In genomic region chr11:37109205-37109585, GRCh38 we compare ENCODE assay signal across 25 cellular contexts.
DNase-seq lines count a peak whose midpoint lies in the region; ATAC-seq, FAIRE-seq and TF ChIP-seq lines count a peak whose summit lies in the region.
"Had no signal": no experiment of that assay in that cellular context is flagged by ENCODE, and none has a peak within 500 bp of the region (broad histone marks: within the 10 kb centered on the region; RNA-seq: fewer than 3 reads in every experiment).

No MANE protein-coding gene starts in this region.

- dilution Hi-C loops in mammary epithelial cell (cut with HindIII; ENCODE audit: low sequenced_read_pairs) = loop anchor here (25.0 kb wide), 1 partner anchor 103 kb away; no protein-coding TSS in a partner anchor

- H3K36me3 ChIP-seq in mammary epithelial cell (ENCODE audit: insufficient read depth, low read length) = no peaks in the 10 kb centered on the region
- no peaks in the 10 kb centered on the region for H3K36me3 ChIP-seq in bronchial epithelial cell (ENCODE audit: control insufficient read depth, insufficient read depth, low read length)
- no peaks in the 10 kb centered on the region for H3K36me3 ChIP-seq in mesenchymal stem cell (ENCODE audit: control insufficient read depth in 1 of 2, insufficient read depth in 2 of 2, low read depth in 1 of 2, low read length in 2 of 2)
- H3K36me3 ChIP-seq in upper lobe of right lung = no peaks in the 10 kb centered on the region
- H3K36me3 ChIP-seq: HAP-1 had no signal

- H3K27me3 Mint-ChIP-seq in MCF 10A (ENCODE audit: insufficient read depth, unreplicated experiment) (no peaks in the 10 kb centered on the region), nephron progenitor cell (ENCODE audit: low read depth, poor library complexity) (no peaks in the 10 kb centered on the region)
- H3K27me3 Mint-ChIP-seq in activated CD4-positive, alpha-beta memory T cell treated with anti-CD3 and anti-CD28 coated beads, Interleukin-2, amount 10 ng/mL, durations not matched to agents 7 days and 5 days = no peaks in the 10 kb centered on the region
- H3K27me3 Mint-ChIP-seq: B cell; CD4-positive, CD25-positive, alpha-beta regulatory T cell had no signal

- no peaks in the 10 kb centered on the region for H3K36me3 Mint-ChIP-seq in MCF 10A (ENCODE audit: insufficient read depth, unreplicated experiment)
- H3K36me3 Mint-ChIP-seq in activated CD4-positive, alpha-beta memory T cell treated with anti-CD3 and anti-CD28 coated beads, Interleukin-2, amount 10 ng/mL, durations not matched to agents 7 days and 5 days (ENCODE audit: low read depth) = no peaks in the 10 kb centered on the region
- no peaks in the 10 kb centered on the region for H3K36me3 Mint-ChIP-seq in nephron progenitor cell (ENCODE audit: low read depth)

- H2AFZ ChIP-seq in mammary epithelial cell (ENCODE audit: low read depth, low read length) = peak overlapping the region; percentile 20
- H2AFZ ChIP-seq in mesenchymal stem cell (ENCODE audit: low read depth, low read length) = peak overlapping the region; percentile 81
- H2AFZ ChIP-seq: GM23248, PC-9 had no signal

- CTCF ChIA-PET in mammary epithelial cell (lab: Charles Lee; ENCODE audit: low non-redundant PET) (no interaction called here), MCF 10A (lab: Yijun Ruan, JAX) (interaction anchor here (0.7 kb wide), 1 partner anchor 9 kb away, joined by 3 read pairs; no protein-coding TSS in a partner anchor)
- CTCF ChIA-PET in activated CD4-positive, alpha-beta memory T cell treated with anti-CD3 and anti-CD28 coated beads, Interleukin-2, amount 10 ng/mL, durations not matched to agents 7 days and 5 days (lab: Charles Lee) = no interaction called here

- no peaks in the 10 kb centered on the region for H3K79me1 ChIP-seq in mesenchymal stem cell (replicated peaks; ENCODE audit: low read length, poor library complexity, severe bottlenecking)

- no peak overlapping the region for H2BK12ac ChIP-seq in mesenchymal stem cell (ENCODE audit: low read length in 2 of 2)

- H3K9ac ChIP-seq in mammary epithelial cell (ENCODE audit: insufficient read depth, low read length) (no peak overlapping the region), mesenchymal stem cell (ENCODE audit: low read length) (no peak overlapping the region)
- H3K9ac ChIP-seq: GM23248 had no signal

- BruUV-seq in mammary epithelial cell (replicated peaks; lab: Mats Ljungman, UMichigan) (no TSS peak), MCF 10A (replicated peaks; lab: Mats Ljungman, UMichigan) (no TSS peak)

- H3K4me3 ChIP-seq in mammary epithelial cell (replicated peaks in 1 of 3; ENCODE audit: insufficient read depth in 1 of 3, low read depth in 2 of 3, low read length in 3 of 3) (no peak overlapping the region), bronchial epithelial cell (ENCODE audit: low read depth, low read length) (no peak overlapping the region), mesenchymal stem cell (ENCODE audit: insufficient read depth in 1 of 2, low read depth in 1 of 2, low read length in 2 of 2) (peak overlapping the region in 1 of 2 experiments; percentile 17), upper lobe of right lung (no peak overlapping the region), coronary artery (no peak overlapping the region)
- H3K4me3 ChIP-seq: GM23248, HAP-1, PC-9 had no signal

- no peaks in the 10 kb centered on the region for H3K9me3 Mint-ChIP-seq in MCF 10A (ENCODE audit: unreplicated experiment)
- peaks cover 2% of the 10 kb centered on the region for H3K9me3 Mint-ChIP-seq in activated CD4-positive, alpha-beta memory T cell treated with anti-CD3 and anti-CD28 coated beads, Interleukin-2, amount 10 ng/mL, durations not matched to agents 7 days and 5 days
- no peaks in the 10 kb centered on the region for H3K9me3 Mint-ChIP-seq in nephron progenitor cell

- H3K4me1 Mint-ChIP-seq in MCF 10A (ENCODE audit: insufficient read depth, unreplicated experiment) (peaks cover 33% of the 10 kb centered on the region), nephron progenitor cell (peaks cover 4% of the 10 kb centered on the region)
- H3K4me1 Mint-ChIP-seq in activated CD4-positive, alpha-beta memory T cell treated with anti-CD3 and anti-CD28 coated beads, Interleukin-2, amount 10 ng/mL, durations not matched to agents 7 days and 5 days = no peaks in the 10 kb centered on the region
- H3K4me1 Mint-ChIP-seq: B cell; CD4-positive, CD25-positive, alpha-beta regulatory T cell had no signal

- no peak overlapping the region for H2BK120ac ChIP-seq in mesenchymal stem cell (ENCODE audit: low read depth, low read length)

- intact Hi-C loops in mammary epithelial cell (cut with micrococcal nuclease) = no loop called here
- intact Hi-C loops in MCF 10A (cut with micrococcal nuclease) = no loop called here
- intact Hi-C loops in upper lobe of right lung (cut with DNase I) = no loop called here

- H4K8ac ChIP-seq in mesenchymal stem cell (ENCODE audit: low read length) = peak overlapping the region; percentile 80

- POLR2A ChIA-PET in MCF 10A (lab: Yijun Ruan, JAX) = interaction anchor here (0.6 kb wide), 2 partner anchors 14 to 20 kb away, joined by 3 read pairs; no protein-coding TSS in a partner anchor
- POLR2A ChIA-PET in activated CD4-positive, alpha-beta memory T cell treated with anti-CD3 and anti-CD28 coated beads, Interleukin-2, amount 10 ng/mL, durations not matched to agents 7 days and 5 days (lab: Charles Lee) = no interaction called here

- H3K79me2 ChIP-seq in mammary epithelial cell (ENCODE audit: insufficient read depth, low read length) = no peaks in the 10 kb centered on the region

- TF ChIP-seq CTCF in mammary epithelial cell (conservative IDR thresholded peaks at IDR 0.05 in 1 of 2, IDR thresholded peaks at IDR 0.05 in 1 of 2; ENCODE audit: extremely low read depth in 1 of 2, insufficient read depth in 1 of 2, low read depth in 1 of 2, low read length in 2 of 2) = no peak
- TF ChIP-seq CTCF in MCF 10A (IDR thresholded peaks at IDR 0.05; ENCODE audit: unreplicated experiment) = no peak
- TF ChIP-seq CTCF in bronchial epithelial cell (IDR thresholded peaks at IDR 0.05; ENCODE audit: insufficient read depth, low read length, severe bottlenecking) = no peak
- no peak for TF ChIP-seq CTCF in upper lobe of right lung (IDR thresholded peaks at IDR 0.05)
- no peak for TF ChIP-seq CTCF in coronary artery (IDR thresholded peaks at IDR 0.05)
- no peak for TF ChIP-seq CTCF in nephron progenitor cell (IDR thresholded peaks at IDR 0.05)

- DNase-seq in mammary epithelial cell (peak; percentile 12), MCF 10A (ENCODE audit: unreplicated experiment) (no peak), bronchial epithelial cell (ENCODE audit: low read depth) (peak; percentile 6), mesenchymal stem cell (peak; percentile 22), upper lobe of right lung (no peak), coronary artery (ENCODE audit: low spot score) (no peak), nephron progenitor cell (no peak)
- DNase-seq in activated CD4-positive, alpha-beta memory T cell treated with anti-CD3 and anti-CD28 coated beads, Interleukin-2, amount 10 ng/mL, durations not matched to agents 7 days and 5 days = no peak
- DNase-seq: 8988T; CD4-positive, CD25-positive, alpha-beta regulatory T cell; COR-L47; DMS 273 treated with DMSO at 0.1 percent for 48 hours; DND-41; GM23248; NCI-H1092; NCI-H1436 treated with DMSO at 0.1 percent for 48 hours; NCI-H2029; NCI-H345; PC-9 had no signal

- H3K9me3 ChIP-seq in mammary epithelial cell (replicated peaks; ENCODE audit: insufficient read depth, low read length) (no peaks in the 10 kb centered on the region), mesenchymal stem cell (ENCODE audit: control insufficient read depth, low read length) (no peaks in the 10 kb centered on the region), upper lobe of right lung (no peaks in the 10 kb centered on the region)
- H3K9me3 ChIP-seq: HAP-1 had no signal

- H2AK5ac ChIP-seq in mesenchymal stem cell (ENCODE audit: low read length, severe bottlenecking) = no peak overlapping the region

- H3K14ac ChIP-seq in mesenchymal stem cell (ENCODE audit: low read length in 2 of 2) = no peak overlapping the region

- H3K4me1 ChIP-seq in mammary epithelial cell (ENCODE audit: insufficient read depth, low read length) (no peaks in the 10 kb centered on the region), mesenchymal stem cell (ENCODE audit: control insufficient read depth, insufficient read depth, low read depth, low read length) (no peaks in the 10 kb centered on the region), upper lobe of right lung (no peaks in the 10 kb centered on the region)
- H3K4me1 ChIP-seq: HAP-1 had no signal

- H4K20me1 ChIP-seq in mammary epithelial cell (ENCODE audit: insufficient read depth, low read length) = no peaks in the 10 kb centered on the region

- in situ Hi-C loops in mammary epithelial cell (cut with MboI; ENCODE audit: low sequenced_read_pairs in 2 of 2) = no loop called here

- H3K27ac Mint-ChIP-seq in MCF 10A (ENCODE audit: low read depth, unreplicated experiment) (no peak overlapping the region), nephron progenitor cell (no peak overlapping the region)
- no peak overlapping the region for H3K27ac Mint-ChIP-seq in activated CD4-positive, alpha-beta memory T cell treated with anti-CD3 and anti-CD28 coated beads, Interleukin-2, amount 10 ng/mL, durations not matched to agents 7 days and 5 days
- H3K27ac Mint-ChIP-seq: B cell; CD4-positive, CD25-positive, alpha-beta regulatory T cell had no signal

- H2BK15ac ChIP-seq in mesenchymal stem cell (ENCODE audit: low read depth, poor library complexity, severe bottlenecking) = no peak overlapping the region

- FAIRE-seq in bronchial epithelial cell (lab: Jason Lieb, UNC) = no peak
- FAIRE-seq: G401.6, GM19239 had no signal

- no peak overlapping the region for H3K4me2 ChIP-seq in mammary epithelial cell (ENCODE audit: insufficient read depth, low read depth, low read length)
- no peak overlapping the region for H3K4me2 ChIP-seq in mesenchymal stem cell (ENCODE audit: low read length, poor library complexity, severe bottlenecking)
- H3K4me2 ChIP-seq: PC-9 had no signal

- peaks cover 2% of the 10 kb centered on the region for H3K27me3 ChIP-seq in mammary epithelial cell (ENCODE audit: insufficient read depth, low read length)
- no peaks in the 10 kb centered on the region for H3K27me3 ChIP-seq in bronchial epithelial cell (ENCODE audit: control insufficient read depth, insufficient read depth, low read length)
- H3K27me3 ChIP-seq in mesenchymal stem cell (ENCODE audit: control insufficient read depth in 1 of 2, insufficient read depth in 1 of 2, low read length in 2 of 2) = no peaks in the 10 kb centered on the region
- no peaks in the 10 kb centered on the region for H3K27me3 ChIP-seq in upper lobe of right lung

- no peak overlapping the region for H3K4me3 Mint-ChIP-seq in MCF 10A (ENCODE audit: unreplicated experiment)
- H3K4me3 Mint-ChIP-seq in activated CD4-positive, alpha-beta memory T cell treated with anti-CD3 and anti-CD28 coated beads, Interleukin-2, amount 10 ng/mL, durations not matched to agents 7 days and 5 days = no peak overlapping the region
- no peak overlapping the region for H3K4me3 Mint-ChIP-seq in nephron progenitor cell
- H3K4me3 Mint-ChIP-seq: B cell; CD4-positive, CD25-positive, alpha-beta regulatory T cell had no signal

- no peak overlapping the region for H3K4ac ChIP-seq in mesenchymal stem cell (ENCODE audit: low read depth in 1 of 2, low read length in 2 of 2)

- H3K23ac ChIP-seq in mesenchymal stem cell (ENCODE audit: low read length in 2 of 2) = no peak overlapping the region

- H3K27ac ChIP-seq in mammary epithelial cell (ENCODE audit: insufficient read depth, low read depth, low read length) (no peak overlapping the region), mesenchymal stem cell (ENCODE audit: low read length, poor library complexity, severe bottlenecking) (no peak overlapping the region), upper lobe of right lung (no peak overlapping the region), coronary artery (no peak overlapping the region)
- H3K27ac ChIP-seq: GM23248, HL-60, PC-9, RWPE1 had no signal

- no peak overlapping the region for H4K91ac ChIP-seq in mesenchymal stem cell (ENCODE audit: low read length)

- no peak overlapping the region for H2BK5ac ChIP-seq in mesenchymal stem cell (ENCODE audit: low read depth, low read length, poor library complexity, severe bottlenecking)

- ATAC-seq in upper lobe of right lung = peak; percentile 7

- H3K18ac ChIP-seq in mesenchymal stem cell (ENCODE audit: low read depth in 1 of 2, low read length in 2 of 2) = peak overlapping the region in 1 of 2 experiments; percentile 61

Comparison
In these comparisons a context has a peak if more than half of its experiments do, and no peak if none do; other contexts are left out.
1. DNase-seq: peak in mammary epithelial cell (single experiment), bronchial epithelial cell (single experiment) and mesenchymal stem cell (single experiment); none in MCF 10A (single experiment), upper lobe of right lung (single experiment), coronary artery (single experiment), activated CD4-positive, alpha-beta memory T cell treated with anti-CD3 and anti-CD28 coated beads, Interleukin-2, amount 10 ng/mL, durations not matched to agents 7 days and 5 days (single experiment) and nephron progenitor cell (single experiment).